Comparison of ENCODE assay signal across 8 cellular contexts in genomic region chr4:70601422-70602039, GRCh38. TPM values are rescaled to one million over a fixed set of nuclear protein-coding genes. Genes with fewer than 3 reads are reported as not detected.
DNase-seq lines count a peak whose midpoint lies in the region; ATAC-seq and TF ChIP-seq lines count a peak whose summit lies in the region.

No MANE protein-coding gene starts in this region.

- DNase-seq in AG04449 (ENCODE audit: low read depth, low spot score), result peak; percentile 26
- peak; percentile 45 for DNase-seq in NCI-H1694 (lab: John Stamatoyannopoulos, UW)
- DNase-seq in T-helper 17 cell, result peak; percentile 21 to 52 (median 37)
- peak in 1 of 2 donors; percentile 67 for DNase-seq in ascending aorta (ENCODE audit: low spot score in 2 of 2)
- DNase-seq in iPS-NIHi7 (ENCODE audit: extremely low spot score), result peak; percentile 73
- peak; percentile 3 to 45 (median 31) for DNase-seq in stimulated activated CD4-positive, alpha-beta T cell treated with anti-CD3 and anti-CD28 coated beads, Interleukin-1b, Interleukin-23, amount 100 ng/mL, for 24 hours (ENCODE audit: low read depth in 4 of 4, low spot score in 1 of 4)

- ATAC-seq in GM18517 (IDR thresholded peaks at IDR 0.05; ENCODE audit: unreplicated experiment), result peak; percentile 96
- peak; percentile 73 for ATAC-seq in HG02970 (IDR thresholded peaks at IDR 0.05; ENCODE audit: low FRiP score, unreplicated experiment)
- ATAC-seq in T-helper 17 cell, result peak; percentile 89

- H3K36me3 Mint-ChIP-seq in T-helper 17 cell (ENCODE audit: low read depth), result no peaks in the 10 kb centered on the region

- CTCF ChIA-PET in AG04449 (lab: Yijun Ruan, JAX), result interaction anchor here (0.8 to 2.1 kb wide), 9 partner anchors 13 to 1110 kb away, joined by 3 to 10 read pairs (median 3); partner anchors contain the start of gene MOB1B

- H3K27me3 ChIP-seq in ascending aorta, result no peaks in the 10 kb centered on the region

- intact Hi-C loops in ascending aorta (cut with DNase I), result loop anchor here (2.0 to 10.0 kb wide), 3 partner anchors 87 to 1113 kb away; partner anchors contain the start of genes DCK and UTP3

- H3K9me3 ChIP-seq in T-helper 17 cell (ENCODE audit: control insufficient read depth, low read length, poor library complexity, severe bottlenecking), result no peaks in the 10 kb centered on the region
- no peaks in the 10 kb centered on the region for H3K9me3 ChIP-seq in ascending aorta

- no peak overlapping the region for H3K27ac Mint-ChIP-seq in T-helper 17 cell

- H3K4me1 ChIP-seq in ascending aorta, result no peaks in the 10 kb centered on the region

- POLR2A ChIA-PET in AG04449 (lab: Yijun Ruan, JAX), result no interaction called here

- H3K4me3 ChIP-seq in AG04449 (ENCODE audit: low read depth, low read length) (no peak overlapping the region), ascending aorta (no peak overlapping the region)

- no peaks in the 10 kb centered on the region for H3K36me3 ChIP-seq in ascending aorta

- peaks cover 3% of the 10 kb centered on the region for H3K4me1 Mint-ChIP-seq in T-helper 17 cell

- H3K27ac ChIP-seq in ascending aorta, result no peak overlapping the region

- TF ChIP-seq CTCF in AG04449 (IDR thresholded peaks at IDR 0.05; ENCODE audit: insufficient read depth, low read length, missing control alignments), result peak; percentile 81
- TF ChIP-seq CTCF in ascending aorta (IDR thresholded peaks at IDR 0.05), result peak; percentile 54 to 70 (median 64)

- peaks cover 4% of the 10 kb centered on the region for H3K27me3 Mint-ChIP-seq in T-helper 17 cell

- no peak overlapping the region for H3K4me3 Mint-ChIP-seq in T-helper 17 cell

RNA-seq across cellular contexts. Expression of gene AMBN, which starts 9.5 kb away (rescaled TPM):
- total RNA-seq in T-helper 17 cell (not detected), ascending aorta (not detected)

RNA-seq across cellular contexts. Expression of gene ENAM, which starts 27.0 kb away (rescaled TPM):
- total RNA-seq in T-helper 17 cell (not detected), ascending aorta (not detected)
